ENCODE assay signal across 1 cellular context in the genomic region with DNA sequence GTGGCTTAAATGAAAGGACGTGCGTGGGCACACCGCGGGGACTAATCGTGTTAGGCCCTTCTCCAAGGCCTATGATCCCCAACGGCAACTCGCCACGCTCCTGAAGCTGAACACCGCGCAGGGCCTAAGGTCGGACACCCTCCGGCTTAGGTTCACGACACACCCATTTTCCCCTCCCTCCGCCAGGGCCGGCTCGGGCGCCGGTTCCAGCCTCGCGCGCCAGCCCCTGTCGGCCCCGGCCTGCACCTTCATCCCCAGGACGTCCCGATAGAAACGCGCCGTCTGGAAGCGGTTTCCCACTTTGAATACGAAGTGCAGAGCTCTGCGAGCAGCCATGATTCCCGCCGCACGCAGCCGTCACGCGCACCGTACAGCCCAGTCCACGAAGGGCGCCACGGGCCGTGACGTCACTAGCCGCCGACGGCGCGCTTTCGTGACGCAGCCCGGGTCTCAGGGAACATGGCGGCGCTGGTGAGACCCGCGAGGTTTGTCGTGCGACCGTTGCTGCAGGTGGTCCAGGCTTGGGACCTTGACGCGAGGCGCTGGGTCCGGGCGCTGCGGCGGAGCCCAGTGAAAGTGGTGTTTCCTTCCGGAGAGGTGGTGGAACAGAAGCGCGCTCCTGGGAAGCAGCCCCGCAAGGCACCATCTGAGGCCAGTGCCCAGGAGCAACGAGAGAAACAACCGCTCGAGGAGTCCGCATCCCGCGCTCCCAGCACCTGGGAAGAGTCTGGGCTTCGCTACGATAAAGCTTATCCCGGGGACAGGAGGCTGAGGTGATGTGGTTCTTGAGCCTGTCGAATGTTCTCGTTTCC.
TF ChIP-seq lines count a peak whose summit lies in the region.

A gene with protein sequence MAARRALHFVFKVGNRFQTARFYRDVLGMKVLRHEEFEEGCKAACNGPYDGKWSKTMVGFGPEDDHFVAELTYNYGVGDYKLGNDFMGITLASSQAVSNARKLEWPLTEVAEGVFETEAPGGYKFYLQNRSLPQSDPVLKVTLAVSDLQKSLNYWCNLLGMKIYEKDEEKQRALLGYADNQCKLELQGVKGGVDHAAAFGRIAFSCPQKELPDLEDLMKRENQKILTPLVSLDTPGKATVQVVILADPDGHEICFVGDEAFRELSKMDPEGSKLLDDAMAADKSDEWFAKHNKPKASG (minus strand): TSS at position 361 of the 812 bp plus-strand sequence. CDS start 25 bp downstream, at position 336.
A gene with protein sequence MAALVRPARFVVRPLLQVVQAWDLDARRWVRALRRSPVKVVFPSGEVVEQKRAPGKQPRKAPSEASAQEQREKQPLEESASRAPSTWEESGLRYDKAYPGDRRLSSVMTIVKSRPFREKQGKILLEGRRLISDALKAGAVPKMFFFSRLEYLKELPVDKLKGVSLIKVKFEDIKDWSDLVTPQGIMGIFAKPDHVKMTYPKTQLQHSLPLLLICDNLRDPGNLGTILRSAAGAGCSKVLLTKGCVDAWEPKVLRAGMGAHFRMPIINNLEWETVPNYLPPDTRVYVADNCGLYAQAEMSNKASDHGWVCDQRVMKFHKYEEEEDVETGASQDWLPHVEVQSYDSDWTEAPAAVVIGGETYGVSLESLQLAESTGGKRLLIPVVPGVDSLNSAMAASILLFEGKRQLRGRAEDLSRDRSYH (plus strand): TSS at position 434 of the 812 bp plus-strand sequence. CDS start 26 bp downstream, at position 460.

TF ChIP-seq in HepG2, 621 proteins besides CTCF, POLR2A, EP300 and RAD21 (continued from another document and continues in another):
- TF ChIP-seq, protein P1, sequence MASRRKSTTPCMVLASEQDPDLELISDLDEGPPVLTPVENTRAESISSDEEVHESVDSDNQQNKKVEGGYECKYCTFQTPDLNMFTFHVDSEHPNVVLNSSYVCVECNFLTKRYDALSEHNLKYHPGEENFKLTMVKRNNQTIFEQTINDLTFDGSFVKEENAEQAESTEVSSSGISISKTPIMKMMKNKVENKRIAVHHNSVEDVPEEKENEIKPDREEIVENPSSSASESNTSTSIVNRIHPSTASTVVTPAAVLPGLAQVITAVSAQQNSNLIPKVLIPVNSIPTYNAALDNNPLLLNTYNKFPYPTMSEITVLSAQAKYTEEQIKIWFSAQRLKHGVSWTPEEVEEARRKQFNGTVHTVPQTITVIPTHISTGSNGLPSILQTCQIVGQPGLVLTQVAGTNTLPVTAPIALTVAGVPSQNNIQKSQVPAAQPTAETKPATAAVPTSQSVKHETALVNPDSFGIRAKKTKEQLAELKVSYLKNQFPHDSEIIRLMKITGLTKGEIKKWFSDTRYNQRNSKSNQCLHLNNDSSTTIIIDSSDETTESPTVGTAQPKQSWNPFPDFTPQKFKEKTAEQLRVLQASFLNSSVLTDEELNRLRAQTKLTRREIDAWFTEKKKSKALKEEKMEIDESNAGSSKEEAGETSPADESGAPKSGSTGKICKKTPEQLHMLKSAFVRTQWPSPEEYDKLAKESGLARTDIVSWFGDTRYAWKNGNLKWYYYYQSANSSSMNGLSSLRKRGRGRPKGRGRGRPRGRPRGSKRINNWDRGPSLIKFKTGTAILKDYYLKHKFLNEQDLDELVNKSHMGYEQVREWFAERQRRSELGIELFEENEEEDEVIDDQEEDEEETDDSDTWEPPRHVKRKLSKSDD (CRISPR knock-in tag; IDR thresholded peaks at IDR 0.05; ENCODE audit: low read depth) = peak; percentile 99
- TF ChIP-seq KLF13 (CRISPR knock-in tag; IDR thresholded peaks at IDR 0.05) (0 out of 2 replicates have a peak, but pooled peaks have one; percentile 69), ZNF496 (CRISPR knock-in tag; IDR thresholded peaks at IDR 0.05; ENCODE audit: insufficient replicate concordance) (no peak), ZNF678 (CRISPR knock-in tag; IDR thresholded peaks at IDR 0.05) (peak; percentile 26; the same call in 1 of the 2 replicates), ZNF33A (CRISPR knock-in tag; IDR thresholded peaks at IDR 0.05; ENCODE audit: borderline replicate concordance) (peak; percentile 77; the same call in 1 of the 2 replicates), IRX3 (CRISPR knock-in tag; IDR thresholded peaks at IDR 0.05; ENCODE audit: borderline replicate concordance, low read depth) (0 out of 2 replicates have a peak, but pooled peaks have one; percentile 74), NFKBIZ (CRISPR knock-in tag; IDR thresholded peaks at IDR 0.05) (0 out of 2 replicates have a peak, but pooled peaks have one; percentile 16), ZC3H13 (CRISPR knock-in tag; IDR thresholded peaks at IDR 0.05) (peak; percentile 91), TBL1XR1 (IDR thresholded peaks at IDR 0.05; ENCODE audit: borderline replicate concordance, low read length, partially characterized antibody) (peak; percentile 32), SOX13 (IDR thresholded peaks at IDR 0.05) (no peak; the same call in 1 of the 2 replicates), SOX13 (CRISPR knock-in tag; conservative IDR thresholded peaks at IDR 0.05 in 1 of 2, IDR thresholded peaks at IDR 0.05 in 1 of 2) (peak in 1 of 2 experiments; percentile 64; a peak in 2 of 4 replicates), NFYB (CRISPR knock-in tag; IDR thresholded peaks at IDR 0.05) (peak; percentile 61), ZNF546 (CRISPR knock-in tag; conservative IDR thresholded peaks at IDR 0.05) (peak; percentile 93; the same call in 1 of the 2 replicates), PCBP1 (IDR thresholded peaks at IDR 0.05; ENCODE audit: borderline replicate concordance, low read depth, low read length) (no peak), ZBTB38 (CRISPR knock-in tag; IDR thresholded peaks at IDR 0.05) (peak; percentile 97), RARA (CRISPR knock-in tag; IDR thresholded peaks at IDR 0.05) (peak; percentile 43), ZNF549 (CRISPR knock-in tag; IDR thresholded peaks at IDR 0.05) (no peak), ZNF263 (CRISPR knock-in tag; IDR thresholded peaks at IDR 0.05) (no peak), KLF11 (CRISPR knock-in tag; IDR thresholded peaks at IDR 0.05) (peak; percentile 74; the same call in 1 of the 2 replicates), ISL2 (CRISPR knock-in tag; IDR thresholded peaks at IDR 0.05) (peak; percentile 50; the same call in 1 of the 2 replicates), ZNF253 (CRISPR knock-in tag; IDR thresholded peaks at IDR 0.05; ENCODE audit: borderline replicate concordance) (peak; percentile 72; the same call in 1 of the 2 replicates), ZNF235 (CRISPR knock-in tag; IDR thresholded peaks at IDR 0.05; ENCODE audit: borderline replicate concordance) (no peak), TP53 (CRISPR knock-in tag; conservative IDR thresholded peaks at IDR 0.05) (0 out of 2 replicates have a peak, but pooled peaks have one; percentile 52), HOXA7 (CRISPR knock-in tag; IDR thresholded peaks at IDR 0.05) (no peak), ZBTB21 (CRISPR knock-in tag; IDR thresholded peaks at IDR 0.05) (peak; percentile 96), ZNF317 (CRISPR knock-in tag; IDR thresholded peaks at IDR 0.05) (peak; percentile 78; the same call in 1 of the 2 replicates), RFX5 (IDR thresholded peaks at IDR 0.05; ENCODE audit: low read depth, low read length) (peak; percentile 78), ZNF484 (CRISPR knock-in tag; IDR thresholded peaks at IDR 0.05; ENCODE audit: borderline replicate concordance, low read depth) (no peak), ZSCAN29 (CRISPR knock-in tag; conservative IDR thresholded peaks at IDR 0.05) (0 out of 2 replicates have a peak, but pooled peaks have one; percentile 76), PCBP2 (optimal IDR thresholded peaks at IDR 0.05; ENCODE audit: low read depth, low read length, poor library complexity, severe bottlenecking) (no peak), ADNP (CRISPR knock-in tag; IDR thresholded peaks at IDR 0.05) (no peak), ZNF143 (CRISPR knock-in tag; IDR thresholded peaks at IDR 0.05) (peak; percentile 83), CHCHD3 (CRISPR knock-in tag; IDR thresholded peaks at IDR 0.05) (no peak; the same call in 1 of the 2 replicates), ZNF354B (CRISPR knock-in tag; IDR thresholded peaks at IDR 0.05) (no peak), PLRG1 (conservative IDR thresholded peaks at IDR 0.05) (no peak), KLF6 (CRISPR knock-in tag; IDR thresholded peaks at IDR 0.05) (peak; percentile 73; the same call in 1 of the 2 replicates), KDM3A (CRISPR knock-in tag; IDR thresholded peaks at IDR 0.05; ENCODE audit: low read depth) (peak; percentile 84), ZNF446 (CRISPR knock-in tag; IDR thresholded peaks at IDR 0.05) (peak; percentile 77; the same call in 1 of the 2 replicates), KMT2A (CRISPR knock-in tag; IDR thresholded peaks at IDR 0.05) (peak; percentile 100), ZNF335 (CRISPR knock-in tag; IDR thresholded peaks at IDR 0.05) (peak; percentile 75)
- TF ChIP-seq, protein P2, sequence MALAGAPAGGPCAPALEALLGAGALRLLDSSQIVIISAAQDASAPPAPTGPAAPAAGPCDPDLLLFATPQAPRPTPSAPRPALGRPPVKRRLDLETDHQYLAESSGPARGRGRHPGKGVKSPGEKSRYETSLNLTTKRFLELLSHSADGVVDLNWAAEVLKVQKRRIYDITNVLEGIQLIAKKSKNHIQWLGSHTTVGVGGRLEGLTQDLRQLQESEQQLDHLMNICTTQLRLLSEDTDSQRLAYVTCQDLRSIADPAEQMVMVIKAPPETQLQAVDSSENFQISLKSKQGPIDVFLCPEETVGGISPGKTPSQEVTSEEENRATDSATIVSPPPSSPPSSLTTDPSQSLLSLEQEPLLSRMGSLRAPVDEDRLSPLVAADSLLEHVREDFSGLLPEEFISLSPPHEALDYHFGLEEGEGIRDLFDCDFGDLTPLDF (CRISPR knock-in tag; IDR thresholded peaks at IDR 0.05) = peak; percentile 83; the same call in 1 of the 2 replicates
- TF ChIP-seq, protein P3, sequence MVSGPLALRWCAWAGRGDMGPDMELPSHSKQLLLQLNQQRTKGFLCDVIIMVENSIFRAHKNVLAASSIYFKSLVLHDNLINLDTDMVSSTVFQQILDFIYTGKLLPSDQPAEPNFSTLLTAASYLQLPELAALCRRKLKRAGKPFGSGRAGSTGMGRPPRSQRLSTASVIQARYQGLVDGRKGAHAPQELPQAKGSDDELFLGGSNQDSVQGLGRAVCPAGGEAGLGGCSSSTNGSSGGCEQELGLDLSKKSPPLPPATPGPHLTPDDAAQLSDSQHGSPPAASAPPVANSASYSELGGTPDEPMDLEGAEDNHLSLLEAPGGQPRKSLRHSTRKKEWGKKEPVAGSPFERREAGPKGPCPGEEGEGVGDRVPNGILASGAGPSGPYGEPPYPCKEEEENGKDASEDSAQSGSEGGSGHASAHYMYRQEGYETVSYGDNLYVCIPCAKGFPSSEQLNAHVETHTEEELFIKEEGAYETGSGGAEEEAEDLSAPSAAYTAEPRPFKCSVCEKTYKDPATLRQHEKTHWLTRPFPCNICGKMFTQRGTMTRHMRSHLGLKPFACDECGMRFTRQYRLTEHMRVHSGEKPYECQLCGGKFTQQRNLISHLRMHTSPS (CRISPR knock-in tag; IDR thresholded peaks at IDR 0.05; ENCODE audit: low read depth) = peak; percentile 66; the same call in 1 of the 2 replicates
- TF ChIP-seq, protein P4, sequence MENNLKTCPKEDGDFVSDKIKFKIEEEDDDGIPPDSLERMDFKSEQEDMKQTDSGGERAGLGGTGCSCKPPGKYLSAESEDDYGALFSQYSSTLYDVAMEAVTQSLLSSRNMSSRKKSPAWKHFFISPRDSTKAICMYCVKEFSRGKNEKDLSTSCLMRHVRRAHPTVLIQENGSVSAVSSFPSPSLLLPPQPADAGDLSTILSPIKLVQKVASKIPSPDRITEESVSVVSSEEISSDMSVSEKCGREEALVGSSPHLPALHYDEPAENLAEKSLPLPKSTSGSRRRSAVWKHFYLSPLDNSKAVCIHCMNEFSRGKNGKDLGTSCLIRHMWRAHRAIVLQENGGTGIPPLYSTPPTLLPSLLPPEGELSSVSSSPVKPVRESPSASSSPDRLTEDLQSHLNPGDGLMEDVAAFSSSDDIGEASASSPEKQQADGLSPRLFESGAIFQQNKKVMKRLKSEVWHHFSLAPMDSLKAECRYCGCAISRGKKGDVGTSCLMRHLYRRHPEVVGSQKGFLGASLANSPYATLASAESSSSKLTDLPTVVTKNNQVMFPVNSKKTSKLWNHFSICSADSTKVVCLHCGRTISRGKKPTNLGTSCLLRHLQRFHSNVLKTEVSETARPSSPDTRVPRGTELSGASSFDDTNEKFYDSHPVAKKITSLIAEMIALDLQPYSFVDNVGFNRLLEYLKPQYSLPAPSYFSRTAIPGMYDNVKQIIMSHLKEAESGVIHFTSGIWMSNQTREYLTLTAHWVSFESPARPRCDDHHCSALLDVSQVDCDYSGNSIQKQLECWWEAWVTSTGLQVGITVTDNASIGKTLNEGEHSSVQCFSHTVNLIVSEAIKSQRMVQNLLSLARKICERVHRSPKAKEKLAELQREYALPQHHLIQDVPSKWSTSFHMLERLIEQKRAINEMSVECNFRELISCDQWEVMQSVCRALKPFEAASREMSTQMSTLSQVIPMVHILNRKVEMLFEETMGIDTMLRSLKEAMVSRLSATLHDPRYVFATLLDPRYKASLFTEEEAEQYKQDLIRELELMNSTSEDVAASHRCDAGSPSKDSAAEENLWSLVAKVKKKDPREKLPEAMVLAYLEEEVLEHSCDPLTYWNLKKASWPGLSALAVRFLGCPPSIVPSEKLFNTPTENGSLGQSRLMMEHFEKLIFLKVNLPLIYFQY (CRISPR knock-in tag; IDR thresholded peaks at IDR 0.05; ENCODE audit: borderline replicate concordance) = peak; percentile 60; the same call in 1 of the 2 replicates
- TF ChIP-seq, protein P5, sequence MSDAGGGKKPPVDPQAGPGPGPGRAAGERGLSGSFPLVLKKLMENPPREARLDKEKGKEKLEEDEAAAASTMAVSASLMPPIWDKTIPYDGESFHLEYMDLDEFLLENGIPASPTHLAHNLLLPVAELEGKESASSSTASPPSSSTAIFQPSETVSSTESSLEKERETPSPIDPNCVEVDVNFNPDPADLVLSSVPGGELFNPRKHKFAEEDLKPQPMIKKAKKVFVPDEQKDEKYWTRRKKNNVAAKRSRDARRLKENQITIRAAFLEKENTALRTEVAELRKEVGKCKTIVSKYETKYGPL (CRISPR knock-in tag; IDR thresholded peaks at IDR 0.05) = peak; percentile 1; the same call in 1 of the 2 replicates
- TF ChIP-seq, protein P6, sequence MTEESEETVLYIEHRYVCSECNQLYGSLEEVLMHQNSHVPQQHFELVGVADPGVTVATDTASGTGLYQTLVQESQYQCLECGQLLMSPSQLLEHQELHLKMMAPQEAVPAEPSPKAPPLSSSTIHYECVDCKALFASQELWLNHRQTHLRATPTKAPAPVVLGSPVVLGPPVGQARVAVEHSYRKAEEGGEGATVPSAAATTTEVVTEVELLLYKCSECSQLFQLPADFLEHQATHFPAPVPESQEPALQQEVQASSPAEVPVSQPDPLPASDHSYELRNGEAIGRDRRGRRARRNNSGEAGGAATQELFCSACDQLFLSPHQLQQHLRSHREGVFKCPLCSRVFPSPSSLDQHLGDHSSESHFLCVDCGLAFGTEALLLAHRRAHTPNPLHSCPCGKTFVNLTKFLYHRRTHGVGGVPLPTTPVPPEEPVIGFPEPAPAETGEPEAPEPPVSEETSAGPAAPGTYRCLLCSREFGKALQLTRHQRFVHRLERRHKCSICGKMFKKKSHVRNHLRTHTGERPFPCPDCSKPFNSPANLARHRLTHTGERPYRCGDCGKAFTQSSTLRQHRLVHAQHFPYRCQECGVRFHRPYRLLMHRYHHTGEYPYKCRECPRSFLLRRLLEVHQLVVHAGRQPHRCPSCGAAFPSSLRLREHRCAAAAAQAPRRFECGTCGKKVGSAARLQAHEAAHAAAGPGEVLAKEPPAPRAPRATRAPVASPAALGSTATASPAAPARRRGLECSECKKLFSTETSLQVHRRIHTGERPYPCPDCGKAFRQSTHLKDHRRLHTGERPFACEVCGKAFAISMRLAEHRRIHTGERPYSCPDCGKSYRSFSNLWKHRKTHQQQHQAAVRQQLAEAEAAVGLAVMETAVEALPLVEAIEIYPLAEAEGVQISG (CRISPR knock-in tag; IDR thresholded peaks at IDR 0.05) = peak; percentile 95
- TF ChIP-seq, protein P7, sequence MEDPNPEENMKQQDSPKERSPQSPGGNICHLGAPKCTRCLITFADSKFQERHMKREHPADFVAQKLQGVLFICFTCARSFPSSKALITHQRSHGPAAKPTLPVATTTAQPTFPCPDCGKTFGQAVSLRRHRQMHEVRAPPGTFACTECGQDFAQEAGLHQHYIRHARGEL (CRISPR knock-in tag; IDR thresholded peaks at IDR 0.05) = peak; percentile 67; the same call in 1 of the 2 replicates
